14 cellular contexts compared by ENCODE assay signal in the genomic region with DNA sequence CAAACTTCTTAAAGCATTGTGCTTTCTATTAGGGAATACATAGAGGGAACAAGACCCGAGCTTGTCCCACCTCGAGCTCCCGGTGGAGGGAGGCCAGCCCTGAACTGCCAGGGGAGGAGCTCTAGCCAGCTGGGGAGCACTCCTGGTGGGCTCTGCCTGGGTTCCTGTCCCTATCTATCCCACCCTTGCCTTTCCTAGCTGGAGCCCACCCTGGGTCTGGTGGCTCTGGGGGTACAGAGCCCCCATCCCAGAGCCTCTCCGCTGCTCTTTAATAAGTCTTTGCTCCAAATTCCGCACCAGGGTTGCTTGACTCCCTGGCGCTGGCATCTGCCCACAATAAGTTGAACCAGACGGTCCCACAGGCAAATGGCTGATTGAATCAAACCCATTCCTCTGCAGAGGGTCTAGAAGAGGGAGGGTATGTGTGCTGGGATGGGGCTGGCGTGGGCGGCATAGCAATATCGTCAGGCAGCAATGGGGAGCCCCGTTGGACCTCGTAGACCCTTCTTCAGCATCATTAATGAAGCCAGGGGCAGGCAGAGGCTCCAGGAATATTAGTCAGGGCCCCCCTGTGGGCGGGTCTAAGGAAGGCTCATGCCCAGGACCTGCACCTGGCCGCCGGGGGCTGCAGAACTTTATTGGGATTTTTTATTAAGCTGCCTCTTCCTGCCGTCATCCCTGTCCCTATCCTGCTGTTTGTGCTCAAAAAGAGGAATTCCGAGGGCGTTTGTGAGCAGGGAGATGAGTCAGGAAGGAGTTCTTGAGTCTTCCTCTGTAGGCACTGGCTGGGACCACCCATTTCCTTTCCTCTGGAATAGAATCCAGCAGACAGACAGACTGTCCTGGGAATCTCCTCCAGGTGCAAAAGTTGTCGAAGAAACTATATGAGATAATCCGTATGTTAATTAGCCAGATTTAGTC. TPM values are rescaled to one million over a fixed set of nuclear protein-coding genes. Genes with fewer than 3 reads are reported as not detected.
DNase-seq lines count a peak whose midpoint lies in the region; TF ChIP-seq lines count a peak whose summit lies in the region.
"Had no signal": no experiment of that assay in that cellular context is flagged by ENCODE, and none has a peak within 500 bp of the region (broad histone marks: within the 10 kb centered on the region; RNA-seq: fewer than 3 reads in every experiment).

No MANE protein-coding gene starts in this region.

- H3K9me3 Mint-ChIP-seq in neural progenitor cell = no peaks in the 10 kb centered on the region
- H3K9me3 Mint-ChIP-seq: activated CD4-positive, alpha-beta memory T cell treated with anti-CD3 and anti-CD28 coated beads, Interleukin-2, amount 10 ng/mL, durations not matched to agents 7 days and 5 days; activated naive CD4-positive, alpha-beta T cell treated with anti-CD3 and anti-CD28 coated beads, Interleukin-2, amount 50 U/mL, for 72 hours; mesothelial cell of epicardium had no signal

- H3K4me1 ChIP-seq in BE2C (peaks cover 6% of the 10 kb centered on the region), HUES48 (ENCODE audit: control insufficient read depth, insufficient read depth, low read length) (peaks cover 12% of the 10 kb centered on the region), neural progenitor cell (peaks cover 25% of the 10 kb centered on the region)

- peak overlapping the region; percentile 46 for H3K4me3 ChIP-seq in BE2C (ENCODE audit: low read depth, low read length)
- H3K4me3 ChIP-seq in HUES48 (ENCODE audit: low read depth, low read length) = no peak overlapping the region
- H3K4me3 ChIP-seq in neural progenitor cell = peak overlapping the region; percentile 5
- no peak overlapping the region for H3K4me3 ChIP-seq in brain microvascular endothelial cell (ENCODE audit: low read depth, low read length)

- H3K9ac ChIP-seq in HUES48 (ENCODE audit: low read depth, low read length) = no peak overlapping the region
- no peak overlapping the region for H3K9ac ChIP-seq in neural progenitor cell

- H4K20me1 ChIP-seq in neural progenitor cell (ENCODE audit: low read depth) = no peaks in the 10 kb centered on the region

- no peaks in the 10 kb centered on the region for H3K36me3 Mint-ChIP-seq in neural progenitor cell
- H3K36me3 Mint-ChIP-seq: activated naive CD4-positive, alpha-beta T cell treated with anti-CD3 and anti-CD28 coated beads, Interleukin-2, amount 50 U/mL, for 72 hours; CD4-positive, alpha-beta memory T cell; mesothelial cell of epicardium had no signal

- H3K27ac ChIP-seq in HUES48 (ENCODE audit: low read depth, low read length) (peak overlapping the region; percentile 74), neural progenitor cell (peak overlapping the region; percentile 64), brain microvascular endothelial cell (no peak overlapping the region)

- peaks cover 29% of the 10 kb centered on the region for H3F3A ChIP-seq in neural progenitor cell (ENCODE audit: low read depth)

- in situ Hi-C loops in brain microvascular endothelial cell (cut with HindIII; ENCODE audit: low pct_ligation_motif_present, low sequenced_read_pairs) = no loop called here

- no peak for TF ChIP-seq CTCF in BE2C (IDR thresholded peaks at IDR 0.05; ENCODE audit: low read depth, low read length)
- no peak for TF ChIP-seq CTCF in neural progenitor cell (IDR thresholded peaks at IDR 0.05)
- no peak for TF ChIP-seq CTCF in brain microvascular endothelial cell (IDR thresholded peaks at IDR 0.05; ENCODE audit: low read depth, low read length, missing control alignments)

- H2AFZ ChIP-seq in neural progenitor cell (replicated peaks) = peak overlapping the region; percentile 47

- H3K4me1 Mint-ChIP-seq in neural progenitor cell = peaks cover 27% of the 10 kb centered on the region
- H3K4me1 Mint-ChIP-seq: activated CD4-positive, alpha-beta memory T cell treated with anti-CD3 and anti-CD28 coated beads, Interleukin-2, amount 10 ng/mL, durations not matched to agents 7 days and 5 days; mesothelial cell of epicardium had no signal

- peak overlapping the region; percentile 35 for H3K4me3 Mint-ChIP-seq in neural progenitor cell
- H3K4me3 Mint-ChIP-seq: activated CD4-positive, alpha-beta memory T cell treated with anti-CD3 and anti-CD28 coated beads, Interleukin-2, amount 10 ng/mL, durations not matched to agents 7 days and 5 days; mesothelial cell of epicardium had no signal

- H3K9me3 ChIP-seq in BE2C (no peaks in the 10 kb centered on the region), HUES48 (ENCODE audit: control insufficient read depth, insufficient read depth, low read length) (no peaks in the 10 kb centered on the region), neural progenitor cell (ENCODE audit: low read depth) (no peaks in the 10 kb centered on the region)

- H3K36me3 ChIP-seq in BE2C (no peaks in the 10 kb centered on the region), HUES48 (ENCODE audit: control insufficient read depth, insufficient read depth, low read length) (no peaks in the 10 kb centered on the region), neural progenitor cell (no peaks in the 10 kb centered on the region), brain microvascular endothelial cell (replicated peaks) (no peaks in the 10 kb centered on the region)

- no peak for DNase-seq in BE2C
- peak; percentile 47 for DNase-seq in ecto neural progenitor cell (ENCODE audit: low spot score)
- no peak for DNase-seq in neural progenitor cell (ENCODE audit: low spot score)
- no peak for DNase-seq in activated CD4-positive, CD25-positive, alpha-beta regulatory T cell (lab: John Stamatoyannopoulos, UW)
- no peak for DNase-seq in brain microvascular endothelial cell
- DNase-seq in middle frontal gyrus (ENCODE audit: extremely low spot score, low spot score) = no peak
- DNase-seq in stimulated activated CD4-positive, alpha-beta T cell treated with anti-CD3 and anti-CD28 coated beads, Interleukin-2, amount 100 ng/mL, for 48 hours = no peak
- DNase-seq: activated CD4-positive, alpha-beta memory T cell treated with anti-CD3 and anti-CD28 coated beads, Interleukin-2, amount 10 ng/mL, durations not matched to agents 7 days and 5 days; CD4-positive, alpha-beta memory T cell; effector CD4-positive, alpha-beta T cell had no signal

- H3K27ac Mint-ChIP-seq in neural progenitor cell = peak overlapping the region; percentile 98
- H3K27ac Mint-ChIP-seq: activated CD4-positive, alpha-beta memory T cell treated with anti-CD3 and anti-CD28 coated beads, Interleukin-2, amount 10 ng/mL, durations not matched to agents 7 days and 5 days; activated naive CD4-positive, alpha-beta T cell treated with anti-CD3 and anti-CD28 coated beads, Interleukin-2, amount 50 U/mL, for 72 hours; CD4-positive, alpha-beta memory T cell; mesothelial cell of epicardium had no signal

- H3K27me3 ChIP-seq in BE2C (no peaks in the 10 kb centered on the region), HUES48 (ENCODE audit: control insufficient read depth, insufficient read depth, low read length) (no peaks in the 10 kb centered on the region), neural progenitor cell (no peaks in the 10 kb centered on the region), brain microvascular endothelial cell (replicated peaks) (no peaks in the 10 kb centered on the region)

- H3K79me2 ChIP-seq in neural progenitor cell (ENCODE audit: low read depth) = no peaks in the 10 kb centered on the region

- peaks cover 7% of the 10 kb centered on the region for H3K27me3 Mint-ChIP-seq in neural progenitor cell (ENCODE audit: insufficient read depth, low read depth)

- peak overlapping the region; percentile 62 for H3K4me2 ChIP-seq in neural progenitor cell

RNA-seq across cellular contexts. Expression of gene RIC3, which starts 38.5 kb away (rescaled TPM):
- polyA plus RNA-seq in BE2C (2012; ENCODE audit: insufficient read depth, insufficient read length, low read depth) = 15.8 TPM
- 29.5 and 33.7 TPM in 2 replicates for total RNA-seq in neural progenitor cell (ENCODE audit: low replicate concordance)

RNA-seq across cellular contexts. Expression of gene LMO1, which starts 56.3 kb away (rescaled TPM):
- 4.4 TPM for polyA plus RNA-seq in BE2C (2012; ENCODE audit: insufficient read depth, insufficient read length, low read depth)
- 2.9 and 6.2 TPM in 2 replicates for total RNA-seq in neural progenitor cell (ENCODE audit: low replicate concordance)
- total RNA-seq: activated CD4-positive, alpha-beta memory T cell treated with anti-CD3 and anti-CD28 coated beads, Interleukin-2, amount 10 ng/mL, durations not matched to agents 7 days and 5 days; activated naive CD4-positive, alpha-beta T cell treated with anti-CD3 and anti-CD28 coated beads, Interleukin-2, amount 50 U/mL, for 72 hours; CD4-positive, alpha-beta memory T cell; T-helper 1 cell treated with Interleukin-12 subunit alpha and Interleukin-12 subunit beta and Interleukin-4 antibody, amounts not matched to agents 30 ng/mL and 1 ng/mL, for 36 hours had no signal
- polyA plus RNA-seq: CD4-positive, alpha-beta memory T cell had no signal

Comparison
In these comparisons a context has a peak if more than half of its experiments do, and no peak if none do; other contexts are left out.
1. H3K4me3 ChIP-seq: peak in BE2C (single experiment) and neural progenitor cell (single experiment); none in HUES48 (single experiment) and brain microvascular endothelial cell (single experiment).